Comparison of ENCODE assay signal across 18 cellular contexts in genomic region chr12:127060933-127061332, GRCh38.
DNase-seq lines count a peak whose midpoint lies in the region; ATAC-seq and TF ChIP-seq lines count a peak whose summit lies in the region.
"Had no signal": no experiment of that assay in that cellular context is flagged by ENCODE, and none has a peak within 500 bp of the region (broad histone marks: within the 10 kb centered on the region; RNA-seq: fewer than 3 reads in every experiment).

No MANE protein-coding gene starts in this region.

- DNase-seq in NCI-H510A treated with DMSO at 0.1 percent for 48 hours (lab: John Stamatoyannopoulos, UW) (peak; percentile 59), NCI-H510A (lab: John Stamatoyannopoulos, UW) (no peak), PC-9 (no peak), mucosa of descending colon (no peak), AG20443 (ENCODE audit: low spot score) (no peak)
- no peak for DNase-seq in activated CD8-positive, alpha-beta memory T cell treated with anti-CD3 and anti-CD28 coated beads for 24 hours
- DNase-seq: CD8-positive, alpha-beta T cell; DMS79 treated with DMSO at 0.1 percent for 48 hours; Karpas-422; MM.1S; NCI-H1092 treated with DMSO at 0.1 percent for 48 hours; NCI-H2029 treated with DMSO at 0.1 percent for 48 hours; NCI-H2171; NCI-H446 treated with DMSO at 0.1 percent for 48 hours; NCI-H748 treated with DMSO at 0.1 percent for 48 hours had no signal

- peak; percentile 18 for ATAC-seq in mucosa of descending colon
- no peak for ATAC-seq in GM18520 (IDR thresholded peaks at IDR 0.05; ENCODE audit: unreplicated experiment)
- ATAC-seq: CD8-positive, alpha-beta T cell; Right ventricle myocardium inferior had no signal

- peak overlapping the region; percentile 71 for H3K4me2 ChIP-seq in PC-9
- H3K4me2 ChIP-seq: BLaER1 had no signal

- peaks cover 27% of the 10 kb centered on the region; the same call in 1 of the 2 replicates for H3K4me1 ChIP-seq in PC-9 (replicated peaks; ENCODE audit: insufficient read depth)
- no peaks in the 10 kb centered on the region for H3K4me1 ChIP-seq in mucosa of descending colon (ENCODE audit: low read depth)
- H3K4me1 ChIP-seq: BLaER1 had no signal

- H3K4me3 ChIP-seq in PC-9 (peak overlapping the region; percentile 77), mucosa of descending colon (no peak overlapping the region)
- H3K4me3 ChIP-seq: BLaER1 had no signal

- TF ChIP-seq CTCF in PC-9 (conservative IDR thresholded peaks at IDR 0.05) (no peak), mucosa of descending colon (IDR thresholded peaks at IDR 0.05) (no peak)

- peaks cover 40% of the 10 kb centered on the region for H3K79me2 ChIP-seq in PC-9 (ENCODE audit: low read depth)

- H3K36me3 ChIP-seq in PC-9 (ENCODE audit: low read depth) (no peaks in the 10 kb centered on the region; the same call in 1 of the 2 replicates), mucosa of descending colon (ENCODE audit: low read depth) (no peaks in the 10 kb centered on the region)
- H3K36me3 ChIP-seq: BLaER1 had no signal

- peaks cover 3% of the 10 kb centered on the region; the same call in 1 of the 2 replicates for H3F3A ChIP-seq in PC-9 (ENCODE audit: insufficient read depth, low read depth)

- TSS peak; percentile 78 for BruUV-seq in PC-9 (replicated peaks; lab: Mats Ljungman, UMichigan)

- no peaks in the 10 kb centered on the region for H4K20me1 ChIP-seq in PC-9 (ENCODE audit: insufficient read depth)
- H4K20me1 ChIP-seq: BLaER1 had no signal

- intact Hi-C loops in PC-9 (cut with micrococcal nuclease; ENCODE audit: unreplicated experiment) (no loop called here), mucosa of descending colon (cut with DNase I, micrococcal nuclease) (no loop called here)

- H3K9me3 ChIP-seq in PC-9 (ENCODE audit: insufficient read depth, low read depth) (no peaks in the 10 kb centered on the region), mucosa of descending colon (no peaks in the 10 kb centered on the region)
- H3K9me3 ChIP-seq: BLaER1 had no signal

- H3K27ac ChIP-seq in PC-9, result peak overlapping the region; percentile 73
- H3K27ac ChIP-seq: BLaER1 had no signal

- H2AFZ ChIP-seq in PC-9, result peak overlapping the region; percentile 72; the same call in 1 of the 2 replicates

- POLR2A ChIA-PET in PC-9 (lab: Charles Lee; ENCODE audit: unreplicated experiment), result no interaction called here

- H3K27me3 ChIP-seq in PC-9 (ENCODE audit: insufficient read depth, low read depth), result no peaks in the 10 kb centered on the region
- H3K27me3 ChIP-seq: BLaER1 had no signal

- H3K9me2 ChIP-seq in PC-9 (ENCODE audit: insufficient read depth), result no peaks in the 10 kb centered on the region

- CTCF ChIA-PET in PC-9 (lab: Charles Lee), result no interaction called here
